15 cellular contexts compared by ENCODE assay signal in genomic region chr5:553874-554273, GRCh38. TPM values are rescaled to one million over a fixed set of nuclear protein-coding genes. Genes with fewer than 3 reads are reported as not detected.
A peak's percentile ranks its signal among the peaks of the same experiment; 100 is the strongest.
DNase-seq lines count a peak whose midpoint lies in the region; ATAC-seq and TF ChIP-seq lines count a peak whose summit lies in the region.
"Had no signal": no experiment of that assay in that cellular context is flagged by ENCODE, and none has a peak within 500 bp of the region (broad histone marks: within the 10 kb centered on the region; RNA-seq: fewer than 3 reads in every experiment).

No MANE protein-coding gene starts in this region.

- no peaks in the 10 kb centered on the region for H3K36me3 ChIP-seq in Panc1 (ENCODE audit: control insufficient read depth, insufficient read depth, low read length)
- H3K36me3 ChIP-seq in endodermal cell (ENCODE audit: control insufficient read depth, insufficient read depth, low read length), result no peaks in the 10 kb centered on the region
- no peaks in the 10 kb centered on the region for H3K36me3 ChIP-seq in stomach
- H3K36me3 ChIP-seq: prostate gland, tibial artery had no signal

- TF ChIP-seq CTCF in Panc1 (IDR thresholded peaks at IDR 0.05) (no peak), endodermal cell (conservative IDR thresholded peaks at IDR 0.05) (no peak), stomach (IDR thresholded peaks at IDR 0.05) (no peak), mesothelial cell of epicardium (IDR thresholded peaks at IDR 0.05; ENCODE audit: unreplicated experiment) (no peak)

- no peak overlapping the region for H3K4me3 Mint-ChIP-seq in activated CD4-positive, alpha-beta T cell treated with anti-CD3 and anti-CD28 coated beads for 36 hours
- H3K4me3 Mint-ChIP-seq in endodermal cell, result no peak overlapping the region
- H3K4me3 Mint-ChIP-seq in mesothelial cell of epicardium, result no peak overlapping the region
- H3K4me3 Mint-ChIP-seq: dendritic cell treated with granulocyte-macrophage colony-stimulating factor and Interleukin-4, amounts not matched to agents 40 ng/mL and 50 ng/mL, for 4 days had no signal

- in situ Hi-C loops in Panc1 (cut with HindIII; ENCODE audit: low pct_unique_long_range_greater_than_20kb, low sequenced_read_pairs), result no loop called here

- H3K9me3 ChIP-seq in Panc1 (ENCODE audit: control insufficient read depth, insufficient read depth, low read depth, low read length) (no peaks in the 10 kb centered on the region), endodermal cell (ENCODE audit: control insufficient read depth, low read length) (no peaks in the 10 kb centered on the region), stomach (no peaks in the 10 kb centered on the region)
- H3K9me3 ChIP-seq: prostate gland, tibial artery had no signal

- intact Hi-C loops in activated CD4-positive, alpha-beta T cell treated with anti-CD3 and anti-CD28 coated beads for 36 hours (cut with DNase I, micrococcal nuclease), result no loop called here
- intact Hi-C loops in Panc1 (cut with micrococcal nuclease; ENCODE audit: unreplicated experiment) (no loop called here), stomach (cut with DNase I; ENCODE audit: low total_unique reads) (no loop called here)

- H3K36me3 Mint-ChIP-seq in activated CD4-positive, alpha-beta T cell treated with anti-CD3 and anti-CD28 coated beads for 36 hours (ENCODE audit: low read depth), result no peaks in the 10 kb centered on the region
- no peaks in the 10 kb centered on the region for H3K36me3 Mint-ChIP-seq in endodermal cell (ENCODE audit: low read depth)
- H3K36me3 Mint-ChIP-seq in mesothelial cell of epicardium, result no peaks in the 10 kb centered on the region

- no TSS peak for BruUV-seq in Panc1 (replicated peaks; lab: Mats Ljungman, UMichigan)

- H3K27me3 ChIP-seq in Panc1 (ENCODE audit: control insufficient read depth, insufficient read depth, low read length), result peaks cover 2% of the 10 kb centered on the region; the same call in 1 of the 2 replicates
- peaks cover 14% of the 10 kb centered on the region for H3K27me3 ChIP-seq in endodermal cell (ENCODE audit: control insufficient read depth, insufficient read depth, low read length, poor library complexity, severe bottlenecking)
- peaks cover 0 to 21% (median 9%) of the 10 kb centered on the region in 3 donors for H3K27me3 ChIP-seq in stomach

- DNase-seq in activated CD4-positive, alpha-beta T cell treated with anti-CD3 and anti-CD28 coated beads for 36 hours, result peak; percentile 7
- no peak for DNase-seq in activated CD4-positive, alpha-beta T cell treated with anti-CD3 and anti-CD28 coated beads, Interleukin-2, amount 50 U/mL, for 4 hours
- DNase-seq in Panc1 (ENCODE audit: low read depth, low spot score) (peak; percentile 76), endodermal cell (peak; percentile 72), stomach (peak; percentile 89), mesothelial cell of epicardium (ENCODE audit: low spot score in 2 of 2, unreplicated experiment in 2 of 2) (no peak), Ammon's horn (ENCODE audit: low spot score) (no peak)
- DNase-seq: amygdala, NCI-H1436, NCI-H526 had no signal

- H3K4me1 ChIP-seq in Panc1 (ENCODE audit: control insufficient read depth, insufficient read depth, low read length), result peaks cover 21% of the 10 kb centered on the region
- no peaks in the 10 kb centered on the region for H3K4me1 ChIP-seq in endodermal cell (ENCODE audit: control insufficient read depth, insufficient read depth, low read length)
- H3K4me1 ChIP-seq in stomach, result peaks cover 0 to 8% (median 0%) of the 10 kb centered on the region in 4 donors
- H3K4me1 ChIP-seq: prostate gland, tibial artery had no signal

- peak overlapping the region; percentile 74 for H3K27ac ChIP-seq in Panc1 (ENCODE audit: low read length)
- no peak overlapping the region for H3K27ac ChIP-seq in endodermal cell (ENCODE audit: low read depth, low read length)
- peak overlapping the region in 3 of 5 donors; percentile 54 to 72 (median 68) for H3K27ac ChIP-seq in stomach
- H3K27ac ChIP-seq: prostate gland, tibial artery had no signal

- POLR2A ChIA-PET in activated CD4-positive, alpha-beta T cell treated with anti-CD3 and anti-CD28 coated beads for 36 hours (lab: Charles Lee), result no interaction called here
- POLR2A ChIA-PET in Panc1 (lab: Charles Lee), result no interaction called here

- no peaks in the 10 kb centered on the region for H3K4me1 Mint-ChIP-seq in activated CD4-positive, alpha-beta T cell treated with anti-CD3 and anti-CD28 coated beads for 36 hours
- no peaks in the 10 kb centered on the region for H3K4me1 Mint-ChIP-seq in endodermal cell
- H3K4me1 Mint-ChIP-seq in mesothelial cell of epicardium, result no peaks in the 10 kb centered on the region

- H3K4me3 ChIP-seq in Panc1 (ENCODE audit: low read depth in 2 of 2, low read length in 2 of 2) (peak overlapping the region; percentile 18 to 43), endodermal cell (ENCODE audit: low read length) (no peak overlapping the region), stomach (no peak overlapping the region)
- H3K4me3 ChIP-seq: prostate gland, tibial artery had no signal

- CTCF ChIA-PET in activated CD4-positive, alpha-beta T cell treated with anti-CD3 and anti-CD28 coated beads for 36 hours (lab: Charles Lee), result no interaction called here
- CTCF ChIA-PET in Panc1 (lab: Charles Lee), result no interaction called here

- no peaks in the 10 kb centered on the region for H3K9me3 Mint-ChIP-seq in activated CD4-positive, alpha-beta T cell treated with anti-CD3 and anti-CD28 coated beads for 36 hours (ENCODE audit: low read depth)
- peaks cover 4% of the 10 kb centered on the region for H3K9me3 Mint-ChIP-seq in endodermal cell
- peaks cover 12% of the 10 kb centered on the region for H3K9me3 Mint-ChIP-seq in mesothelial cell of epicardium
- H3K9me3 Mint-ChIP-seq: dendritic cell treated with granulocyte-macrophage colony-stimulating factor and Interleukin-4, amounts not matched to agents 40 ng/mL and 50 ng/mL, for 4 days had no signal

- 48 to 65% methylated on average over 5 to 13 of the region's 13 CpGs for WGBS in endodermal cell (ENCODE audit: insufficient coverage in 1 of 2, insufficient read length in 1 of 2), 2 experiments
- WGBS in stomach, 5 donors, result 17 to 36% (median 33%) methylated on average over 13 of the region's 13 CpGs

- no peak for TF ChIP-seq POLR2A in stomach (IDR thresholded peaks at IDR 0.05)

- no peak for TF ChIP-seq EP300 in stomach (IDR thresholded peaks at IDR 0.05)

- no peak overlapping the region for H3K27ac Mint-ChIP-seq in activated CD4-positive, alpha-beta T cell treated with anti-CD3 and anti-CD28 coated beads for 36 hours
- no peak overlapping the region for H3K27ac Mint-ChIP-seq in endodermal cell
- H3K27ac Mint-ChIP-seq in mesothelial cell of epicardium, result no peak overlapping the region
- H3K27ac Mint-ChIP-seq: dendritic cell treated with granulocyte-macrophage colony-stimulating factor and Interleukin-4, amounts not matched to agents 40 ng/mL and 50 ng/mL, for 4 days had no signal

- H3K27me3 Mint-ChIP-seq in activated CD4-positive, alpha-beta T cell treated with anti-CD3 and anti-CD28 coated beads for 36 hours, result peaks cover 17% of the 10 kb centered on the region
- peaks cover 19% of the 10 kb centered on the region for H3K27me3 Mint-ChIP-seq in endodermal cell (ENCODE audit: insufficient read depth)
- H3K27me3 Mint-ChIP-seq in mesothelial cell of epicardium (ENCODE audit: low read depth), result peaks cover 28% of the 10 kb centered on the region

- H3K9ac ChIP-seq in endodermal cell (ENCODE audit: extremely low read depth, low read length, poor library complexity, severe bottlenecking), result no peak overlapping the region

- no peak for ATAC-seq in activated CD4-positive, alpha-beta T cell treated with anti-CD3 and anti-CD28 coated beads for 36 hours
- ATAC-seq in Panc1 (peak; percentile 83), GM19467 (IDR thresholded peaks at IDR 0.05; ENCODE audit: unreplicated experiment) (no peak)
- ATAC-seq: activated CD4-positive, CD25-positive, alpha-beta regulatory T cell treated with anti-CD3 and anti-CD28 coated beads, Interleukin-2, amount 50 U/mL, for 24 hours had no signal

RNA-seq across cellular contexts. Expression of gene SLC9A3, which starts 29.6 kb away (rescaled TPM):
- total RNA-seq in activated CD4-positive, alpha-beta T cell treated with anti-CD3 and anti-CD28 coated beads for 36 hours, result 1 to 10 TPM; 2.1 to 2.4 TPM
- 2.0 TPM for total RNA-seq in Panc1 (2021; ENCODE audit: unreplicated experiment)
- polyA plus RNA-seq in Panc1 (2012; ENCODE audit: insufficient read length), result 2.4 TPM
- total RNA-seq in endodermal cell, result 1 to 10 TPM; 1.3 to 1.5 TPM
- 1.5 TPM for polyA plus RNA-seq in endodermal cell (2013, experiment 1 of 2)
- polyA plus RNA-seq in endodermal cell (2013, experiment 2 of 2), result 1.4 TPM
- 100 to 1,000 TPM in 2 of 5 donors, 10 to 100 TPM in 2, 1 to 10 TPM in 1; 7.8 to 142 (median 68.0) TPM for total RNA-seq in stomach
- polyA plus RNA-seq in stomach, result 10 to 100 TPM in 1 of 3 donors, 1 to 10 TPM in 2; 2.7 to 15.7 (median 5.9) TPM
- total RNA-seq in mesothelial cell of epicardium, result 1.9 to 2.4 TPM (median 2.3 TPM) in 3 replicates

RNA-seq across cellular contexts. Expression of gene CEP72, which starts 58.3 kb away (rescaled TPM):
- 10 to 100 TPM; 23.7 to 26.4 TPM for total RNA-seq in activated CD4-positive, alpha-beta T cell treated with anti-CD3 and anti-CD28 coated beads for 36 hours
- total RNA-seq in Panc1 (2021; ENCODE audit: unreplicated experiment), result 33.2 TPM
- 7.5 TPM for polyA plus RNA-seq in Panc1 (2012; ENCODE audit: insufficient read length)
- 10 to 100 TPM; 35.6 to 36.5 TPM for total RNA-seq in endodermal cell
- 16.6 TPM for polyA plus RNA-seq in endodermal cell (2013, experiment 1 of 2)
- polyA plus RNA-seq in endodermal cell (2013, experiment 2 of 2), result 18.2 TPM
- total RNA-seq in stomach, result 10 to 100 TPM in 1 of 5 donors, 1 to 10 TPM in 3, under 1 TPM in 1; 0.14 to 11.1 (median 2.2) TPM
- polyA plus RNA-seq in stomach, result 1 to 10 TPM in 2 of 3 donors, under 1 TPM in 1; 0.46 to 3.6 (median 2.1) TPM
- total RNA-seq in mesothelial cell of epicardium, result 20.1 to 21.7 TPM (median 20.3 TPM) in 3 replicates

Comparison
In these comparisons a context has a peak if more than half of its experiments do, and no peak if none do; other contexts are left out.
1. DNase-seq: peak in activated CD4-positive, alpha-beta T cell treated with anti-CD3 and anti-CD28 coated beads for 36 hours (single experiment), Panc1 (single experiment), endodermal cell (single experiment) and stomach (single experiment); none in activated CD4-positive, alpha-beta T cell treated with anti-CD3 and anti-CD28 coated beads, Interleukin-2, amount 50 U/mL, for 4 hours (0 of 2), mesothelial cell of epicardium (0 of 2) and Ammon's horn (single experiment).
2. H3K4me3 ChIP-seq: peak in Panc1 (2 of 2); none in endodermal cell (single experiment) and stomach (0 of 4).